In genomic region chr1:61111084-61112050, GRCh38 we compare ENCODE assay signal across 24 cellular contexts. TPM values are rescaled to one million over a fixed set of nuclear protein-coding genes. Genes with fewer than 3 reads are reported as not detected.
DNase-seq lines count a peak whose midpoint lies in the region; ATAC-seq and TF ChIP-seq lines count a peak whose summit lies in the region.
"Had no signal": no experiment of that assay in that cellular context is flagged by ENCODE, and none has a peak within 500 bp of the region (broad histone marks: within the 10 kb centered on the region; RNA-seq: fewer than 3 reads in every experiment).

No MANE protein-coding gene starts in this region.

- no peak overlapping the region for H3K27ac Mint-ChIP-seq in neural progenitor cell
- H3K27ac Mint-ChIP-seq in glutamatergic neuron (ENCODE audit: unreplicated experiment), result no peak overlapping the region
- H3K27ac Mint-ChIP-seq: activated T-helper 17 cell treated with anti-CD3 and anti-CD28 coated beads, Interleukin-2, amount 50 U/mL, for 72 hours had no signal

- H3K4me3 Mint-ChIP-seq in neural progenitor cell (no peak overlapping the region), glutamatergic neuron (ENCODE audit: unreplicated experiment) (no peak overlapping the region)
- H3K4me3 Mint-ChIP-seq: activated T-helper 17 cell treated with anti-CD3 and anti-CD28 coated beads, Interleukin-2, amount 50 U/mL, for 72 hours had no signal

- ATAC-seq in heart left ventricle, result no peak
- no peak for ATAC-seq in left ventricle myocardium superior
- no peak for ATAC-seq in HG03460 (IDR thresholded peaks at IDR 0.05; ENCODE audit: unreplicated experiment)
- ATAC-seq: activated T-helper 17 cell treated with anti-CD3 and anti-CD28 coated beads, Interleukin-2, amount 50 U/mL, for 72 hours; GM12878; SK-N-SH treated with all-trans-retinoic acid at 6 μM for 48 hours had no signal

- H3K27me3 Mint-ChIP-seq in neural progenitor cell (ENCODE audit: insufficient read depth, low read depth) (peaks cover 5% of the 10 kb centered on the region), glutamatergic neuron (ENCODE audit: unreplicated experiment) (no peaks in the 10 kb centered on the region)
- H3K27me3 Mint-ChIP-seq: activated T-helper 17 cell treated with anti-CD3 and anti-CD28 coated beads, Interleukin-2, amount 50 U/mL, for 72 hours had no signal

- H3K9ac ChIP-seq in neural progenitor cell, result no peak overlapping the region
- H3K9ac ChIP-seq: BLaER1 treated with 17β-estradiol and CSF1 and Interleukin-3, amounts not matched to agents 10 nM and 100 nM had no signal

- no peak overlapping the region for H2AFZ ChIP-seq in neural progenitor cell (replicated peaks)

- peaks cover 12% of the 10 kb centered on the region for H3K36me3 Mint-ChIP-seq in neural progenitor cell
- H3K36me3 Mint-ChIP-seq in glutamatergic neuron (ENCODE audit: unreplicated experiment), result peaks cover 4% of the 10 kb centered on the region

- H3K27ac ChIP-seq in heart left ventricle (peak overlapping the region in 11 of 12 donors; percentile 1 to 71 (median 28)), esophagus squamous epithelium (peak overlapping the region in 3 of 4 donors; percentile 30 to 57 (median 43)), neural progenitor cell (no peak overlapping the region)
- H3K27ac ChIP-seq: BLaER1 treated with 17β-estradiol and CSF1 and Interleukin-3, amounts not matched to agents 10 nM and 100 nM; cardiac muscle cell had no signal

- H3K79me2 ChIP-seq in neural progenitor cell (ENCODE audit: low read depth), result no peaks in the 10 kb centered on the region

- intact Hi-C loops in heart left ventricle (cut with DNase I), result no loop called here
- intact Hi-C loops in left ventricle myocardium superior (cut with micrococcal nuclease), result no loop called here
- intact Hi-C loops in esophagus squamous epithelium (cut with DNase I), result no loop called here

- H3K9me3 Mint-ChIP-seq in neural progenitor cell (peaks cover 9% of the 10 kb centered on the region), glutamatergic neuron (ENCODE audit: unreplicated experiment) (peaks cover 2% of the 10 kb centered on the region)
- H3K9me3 Mint-ChIP-seq: activated T-helper 17 cell treated with anti-CD3 and anti-CD28 coated beads, Interleukin-2, amount 50 U/mL, for 72 hours had no signal

- WGBS in heart left ventricle, 4 donors, result 46 to 56% (median 53%) methylated on average over 3 of the region's 3 CpGs
- WGBS in esophagus squamous epithelium, 2 donors, result 58 to 74% methylated on average over 3 of the region's 3 CpGs

- H3K4me3 ChIP-seq in heart left ventricle, result no peak overlapping the region
- H3K4me3 ChIP-seq in esophagus squamous epithelium, result no peak overlapping the region
- no peak overlapping the region for H3K4me3 ChIP-seq in neural progenitor cell
- H3K4me3 ChIP-seq: BLaER1 treated with 17β-estradiol and CSF1 and Interleukin-3, amounts not matched to agents 10 nM and 100 nM; cardiac muscle cell; GM12878 had no signal

- DNase-seq in heart left ventricle, result no peak
- DNase-seq in left ventricle myocardium superior, result no peak
- no peak for DNase-seq in esophagus squamous epithelium (lab: John Stamatoyannopoulos, UW)
- no peak for DNase-seq in neural progenitor cell (ENCODE audit: low spot score)
- DNase-seq in germinal center (ENCODE audit: low spot score), result no peak
- DNase-seq in D341Med (ENCODE audit: low spot score), result no peak
- no peak for DNase-seq in glutamatergic neuron
- DNase-seq: 8988T; activated CD4-positive, alpha-beta T cell treated with anti-CD3 and anti-CD28 coated beads for 1 hour; DMS 273 treated with DMSO at 0.1 percent for 48 hours; effector CD4-positive, alpha-beta T cell; GF-D8; kidney glomerular epithelial cell; NCI-H1930; NCI-H345; stimulated activated CD4-positive, alpha-beta T cell treated with anti-CD3 and anti-CD28 coated beads, Interleukin-4, amount 100 ng/mL, for 24 hours; substantia nigra; T-helper 9 cell had no signal

- peaks cover 14 to 63% (median 38%) of the 10 kb centered on the region in 12 donors for H3K4me1 ChIP-seq in heart left ventricle
- peaks cover 0 to 49% (median 19%) of the 10 kb centered on the region in 3 donors for H3K4me1 ChIP-seq in esophagus squamous epithelium
- peaks cover 21% of the 10 kb centered on the region for H3K4me1 ChIP-seq in neural progenitor cell

- no peaks in the 10 kb centered on the region for H4K20me1 ChIP-seq in neural progenitor cell (ENCODE audit: low read depth)
- H4K20me1 ChIP-seq: BLaER1 treated with 17β-estradiol and CSF1 and Interleukin-3, amounts not matched to agents 10 nM and 100 nM had no signal

- H3K9me3 ChIP-seq in heart left ventricle (peaks cover 0 to 17% (median 7%) of the 10 kb centered on the region in 12 donors), esophagus squamous epithelium (no peaks in the 10 kb centered on the region), neural progenitor cell (ENCODE audit: low read depth) (peaks cover 10% of the 10 kb centered on the region)

- H3K36me3 ChIP-seq in heart left ventricle (no peaks in the 10 kb centered on the region), esophagus squamous epithelium (no peaks in the 10 kb centered on the region), neural progenitor cell (no peaks in the 10 kb centered on the region)
- H3K36me3 ChIP-seq: BLaER1 treated with 17β-estradiol and CSF1 and Interleukin-3, amounts not matched to agents 10 nM and 100 nM; cardiac muscle cell had no signal

- no peak for TF ChIP-seq POLR2A in heart left ventricle (IDR thresholded peaks at IDR 0.05)
- TF ChIP-seq POLR2A in esophagus squamous epithelium (IDR thresholded peaks at IDR 0.05), result no peak

- H3K4me2 ChIP-seq in neural progenitor cell, result peak overlapping the region; percentile 2

- H3F3A ChIP-seq in neural progenitor cell (ENCODE audit: low read depth), result peaks cover 7% of the 10 kb centered on the region

- no peak for TF ChIP-seq CTCF in heart left ventricle (IDR thresholded peaks at IDR 0.05)
- TF ChIP-seq CTCF in esophagus squamous epithelium (IDR thresholded peaks at IDR 0.05), result no peak
- no peak for TF ChIP-seq CTCF in neural progenitor cell (IDR thresholded peaks at IDR 0.05)
- no peak for TF ChIP-seq CTCF in glutamatergic neuron (IDR thresholded peaks at IDR 0.05; ENCODE audit: partially characterized antibody, unreplicated experiment)

- H3K4me1 Mint-ChIP-seq in neural progenitor cell (peaks cover 11% of the 10 kb centered on the region), glutamatergic neuron (ENCODE audit: low read depth, unreplicated experiment) (peaks cover 9% of the 10 kb centered on the region)
- H3K4me1 Mint-ChIP-seq: activated T-helper 17 cell treated with anti-CD3 and anti-CD28 coated beads, Interleukin-2, amount 50 U/mL, for 72 hours had no signal

- no peaks in the 10 kb centered on the region for H3K27me3 ChIP-seq in heart left ventricle
- no peaks in the 10 kb centered on the region for H3K27me3 ChIP-seq in esophagus squamous epithelium
- H3K27me3 ChIP-seq in neural progenitor cell, result no peaks in the 10 kb centered on the region
- H3K27me3 ChIP-seq: BLaER1 treated with 17β-estradiol and CSF1 and Interleukin-3, amounts not matched to agents 10 nM and 100 nM; cardiac muscle cell had no signal

RNA-seq across cellular contexts. Expression of gene NFIA, which starts 29.0 kb away (rescaled TPM):
- total RNA-seq in heart left ventricle (100 to 1,000 TPM in 2 of 9 donors, 10 to 100 TPM in 7; 76.6 to 121 (median 98.5) TPM), left ventricle myocardium superior (102 TPM), esophagus squamous epithelium (10 to 100 TPM; 27.9 to 79.9 (median 36.7) TPM), neural progenitor cell (ENCODE audit: low replicate concordance) (1.7 and 5.3 TPM in 2 replicates), glutamatergic neuron (ENCODE audit: unreplicated experiment) (16.4 TPM)
- polyA plus RNA-seq in heart left ventricle, result 10 to 100 TPM; 12.7 to 24.3 TPM
